ENCODE assay signal across 22 cellular contexts in the genomic region with DNA sequence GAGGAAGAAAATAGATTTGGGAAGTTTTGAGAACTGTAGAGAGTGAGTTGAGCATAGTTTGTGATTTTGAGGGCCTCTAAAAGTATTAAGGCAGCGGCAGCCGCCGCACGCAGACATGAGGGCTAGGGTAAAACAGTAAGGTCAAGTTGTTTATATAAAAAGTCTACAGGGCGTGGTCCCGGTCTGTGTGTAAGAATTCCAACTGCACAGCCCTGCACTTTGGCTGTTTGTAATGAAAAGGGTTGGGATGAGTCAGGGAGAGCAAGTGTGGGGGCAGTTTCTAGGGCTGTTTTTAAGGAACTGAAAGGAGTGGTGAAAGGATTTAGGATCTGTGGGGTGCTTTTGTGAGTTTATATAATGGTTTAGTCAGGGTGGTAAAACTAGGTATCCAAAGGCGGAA. TPM values are rescaled to one million over a fixed set of nuclear protein-coding genes. Genes with fewer than 3 reads are reported as not detected.
DNase-seq lines count a peak whose midpoint lies in the region; ATAC-seq, FAIRE-seq and TF ChIP-seq lines count a peak whose summit lies in the region.
"Had no signal": no experiment of that assay in that cellular context is flagged by ENCODE, and none has a peak within 500 bp of the region (broad histone marks: within the 10 kb centered on the region; RNA-seq: fewer than 3 reads in every experiment).

No MANE protein-coding gene starts in this region.

- no peak for TF ChIP-seq RAD21 in A549 (conservative IDR thresholded peaks at IDR 0.05 in 1 of 2, IDR thresholded peaks at IDR 0.05 in 1 of 2)

- H3K4me1 Mint-ChIP-seq in astrocyte (ENCODE audit: low read depth, unreplicated experiment), result no peaks in the 10 kb centered on the region
- H3K4me1 Mint-ChIP-seq: activated CD4-positive, alpha-beta memory T cell treated with anti-CD3 and anti-CD28 coated beads, Interleukin-2, amount 10 ng/mL, durations not matched to agents 7 days and 5 days had no signal

- ATAC-seq in A549, result no peak
- ATAC-seq in GM19328 (IDR thresholded peaks at IDR 0.05; ENCODE audit: unreplicated experiment), result no peak
- ATAC-seq in HG03354 (IDR thresholded peaks at IDR 0.05; ENCODE audit: poor library complexity, severe bottlenecking, unreplicated experiment), result no peak

- no peak for TF ChIP-seq EP300 in A549 (IDR thresholded peaks at IDR 0.05)

- no peaks in the 10 kb centered on the region for H3K79me2 ChIP-seq in astrocyte (ENCODE audit: insufficient read depth, low read length)

- H3K27ac ChIP-seq in A549 (no peak overlapping the region), astrocyte (ENCODE audit: low read depth, low read length) (no peak overlapping the region)
- H3K27ac ChIP-seq in effector memory CD4-positive, alpha-beta T cell (ENCODE audit: insufficient read depth, low read length, poor library complexity, severe bottlenecking), result no peak overlapping the region
- H3K27ac ChIP-seq: ascending aorta; BLaER1 treated with 17β-estradiol and CSF1 and Interleukin-3, amounts not matched to agents 10 nM and 100 nM; right atrium auricular region; vagina had no signal

- no peaks in the 10 kb centered on the region for H3K36me3 ChIP-seq in astrocyte (ENCODE audit: insufficient read depth, low read length)
- no peaks in the 10 kb centered on the region for H3K36me3 ChIP-seq in effector memory CD4-positive, alpha-beta T cell (ENCODE audit: control insufficient read depth, insufficient read depth, low read length)
- H3K36me3 ChIP-seq: ascending aorta; BLaER1 treated with 17β-estradiol and CSF1 and Interleukin-3, amounts not matched to agents 10 nM and 100 nM; right atrium auricular region; vagina had no signal

- H3K27me3 Mint-ChIP-seq in astrocyte (ENCODE audit: low read depth, unreplicated experiment), result no peaks in the 10 kb centered on the region
- H3K27me3 Mint-ChIP-seq: activated CD4-positive, alpha-beta memory T cell treated with anti-CD3 and anti-CD28 coated beads, Interleukin-2, amount 10 ng/mL, durations not matched to agents 7 days and 5 days had no signal

- FAIRE-seq in A549 (lab: Jason Lieb, UNC) (no peak), astrocyte (lab: Jason Lieb, UNC) (no peak)
- FAIRE-seq: A204.1, colon had no signal

- H3K4me3 ChIP-seq in A549, result no peak overlapping the region
- no peak overlapping the region for H3K4me3 ChIP-seq in astrocyte (ENCODE audit: insufficient read depth, low read depth, low read length)
- H3K4me3 ChIP-seq in fibroblast of the aortic adventitia (ENCODE audit: low read depth, low read length), result no peak overlapping the region
- no peak overlapping the region for H3K4me3 ChIP-seq in effector memory CD4-positive, alpha-beta T cell (ENCODE audit: insufficient read depth, low read depth, low read length, poor library complexity, severe bottlenecking)
- H3K4me3 ChIP-seq: ascending aorta; BLaER1 treated with 17β-estradiol and CSF1 and Interleukin-3, amounts not matched to agents 10 nM and 100 nM; right atrium auricular region; vagina had no signal

- peaks cover 3% of the 10 kb centered on the region for H3K36me3 Mint-ChIP-seq in astrocyte (ENCODE audit: low read depth, unreplicated experiment)

- CTCF ChIA-PET in A549 (lab: Yijun Ruan, JAX), result no interaction called here

- H3K9ac ChIP-seq in astrocyte (ENCODE audit: low read length), result no peak overlapping the region
- H3K9ac ChIP-seq: BLaER1 treated with 17β-estradiol and CSF1 and Interleukin-3, amounts not matched to agents 10 nM and 100 nM had no signal

- in situ Hi-C loops in GM13977 (cut with MboI; ENCODE audit: low pct_unique_long_range_greater_than_20kb, low sequenced_read_pairs, unreplicated experiment), result no loop called here

- TF ChIP-seq CTCF in A549 (IDR thresholded peaks at IDR 0.05), result no peak
- no peak for TF ChIP-seq CTCF in astrocyte (IDR thresholded peaks at IDR 0.05; ENCODE audit: insufficient read depth, low read depth, low read length)
- no peak for TF ChIP-seq CTCF in fibroblast of the aortic adventitia (IDR thresholded peaks at IDR 0.05; ENCODE audit: insufficient read depth, low read length)
- TF ChIP-seq CTCF in GM13977 (IDR thresholded peaks at IDR 0.05; ENCODE audit: extremely low read depth, insufficient read depth, missing control alignments), result no peak

- H2AFZ ChIP-seq in astrocyte (ENCODE audit: low read depth, low read length), result no peak overlapping the region

- no peak overlapping the region for H3K4me3 Mint-ChIP-seq in astrocyte (ENCODE audit: unreplicated experiment)
- H3K4me3 Mint-ChIP-seq: activated CD4-positive, alpha-beta memory T cell treated with anti-CD3 and anti-CD28 coated beads, Interleukin-2, amount 10 ng/mL, durations not matched to agents 7 days and 5 days had no signal

- no peaks in the 10 kb centered on the region for H4K20me1 ChIP-seq in astrocyte (ENCODE audit: insufficient read depth, low read length)
- H4K20me1 ChIP-seq: BLaER1 treated with 17β-estradiol and CSF1 and Interleukin-3, amounts not matched to agents 10 nM and 100 nM had no signal

- H3K9me3 Mint-ChIP-seq in astrocyte (ENCODE audit: unreplicated experiment), result no peaks in the 10 kb centered on the region
- H3K9me3 Mint-ChIP-seq: activated CD4-positive, alpha-beta memory T cell treated with anti-CD3 and anti-CD28 coated beads, Interleukin-2, amount 10 ng/mL, durations not matched to agents 7 days and 5 days had no signal

- 72% methylated on average over 7 of the region's 7 CpGs for WGBS in A549 (ENCODE audit: missing lambda C conversion rate)

- H3K9me3 ChIP-seq in A549 (no peaks in the 10 kb centered on the region), astrocyte (ENCODE audit: insufficient read depth, low read depth, low read length) (no peaks in the 10 kb centered on the region)
- no peaks in the 10 kb centered on the region for H3K9me3 ChIP-seq in effector memory CD4-positive, alpha-beta T cell (ENCODE audit: control insufficient read depth, low read length)
- H3K9me3 ChIP-seq: ascending aorta; BLaER1 treated with 17β-estradiol and CSF1 and Interleukin-3, amounts not matched to agents 10 nM and 100 nM; right atrium auricular region; vagina had no signal

- H3K4me2 ChIP-seq in A549 (peak overlapping the region; percentile 37; the same call in 2 of the 3 replicates), astrocyte (ENCODE audit: low read length) (peak overlapping the region; percentile 36)
- H3K4me2 ChIP-seq: BLaER1 treated with 17β-estradiol and CSF1 and Interleukin-3, amounts not matched to agents 10 nM and 100 nM had no signal

- peak in 1 of 2 experiments; percentile 5 for DNase-seq in A549 (ENCODE audit: low read depth in 1 of 2, low spot score in 1 of 2)
- DNase-seq in LHCN-M2 (ENCODE audit: low read depth), result peak; percentile 29
- DNase-seq in astrocyte (ENCODE audit: low read depth), result peak; percentile 50
- peak; percentile 59 for DNase-seq in fibroblast of the aortic adventitia (ENCODE audit: low read depth)
- no peak for DNase-seq in effector memory CD4-positive, alpha-beta T cell
- no peak for DNase-seq in GM13977 (ENCODE audit: low spot score)
- DNase-seq: activated CD4-positive, alpha-beta memory T cell treated with anti-CD3 and anti-CD28 coated beads, Interleukin-2, amount 10 ng/mL, durations not matched to agents 7 days and 5 days; activated CD4-positive, CD25-positive, alpha-beta regulatory T cell; activated naive CD4-positive, alpha-beta T cell treated with Interleukin-2 at 50 U/mL for 16 hours; Kasumi-1; NCI-H1436; NCI-H774; OCI-M1; SHP77 treated with DMSO at 0.1 percent for 48 hours had no signal

- no peak overlapping the region for H3K27ac Mint-ChIP-seq in astrocyte (ENCODE audit: unreplicated experiment)
- H3K27ac Mint-ChIP-seq: activated CD4-positive, alpha-beta memory T cell treated with anti-CD3 and anti-CD28 coated beads, Interleukin-2, amount 10 ng/mL, durations not matched to agents 7 days and 5 days had no signal

- peaks cover 7% of the 10 kb centered on the region; the same call in 2 of the 3 replicates for H3K4me1 ChIP-seq in A549
- no peaks in the 10 kb centered on the region for H3K4me1 ChIP-seq in astrocyte (ENCODE audit: insufficient read depth, low read length)
- no peaks in the 10 kb centered on the region for H3K4me1 ChIP-seq in effector memory CD4-positive, alpha-beta T cell (ENCODE audit: control insufficient read depth, insufficient read depth, low read length, poor library complexity, severe bottlenecking)
- H3K4me1 ChIP-seq: ascending aorta; BLaER1 treated with 17β-estradiol and CSF1 and Interleukin-3, amounts not matched to agents 10 nM and 100 nM; right atrium auricular region; vagina had no signal

- no peaks in the 10 kb centered on the region for H3K27me3 ChIP-seq in astrocyte (ENCODE audit: insufficient read depth, low read length)
- no peaks in the 10 kb centered on the region for H3K27me3 ChIP-seq in effector memory CD4-positive, alpha-beta T cell (replicated peaks; ENCODE audit: control insufficient read depth, insufficient read depth, low read length, poor library complexity, severe bottlenecking)
- H3K27me3 ChIP-seq: ascending aorta; BLaER1 treated with 17β-estradiol and CSF1 and Interleukin-3, amounts not matched to agents 10 nM and 100 nM; right atrium auricular region; vagina had no signal

- POLR2A ChIA-PET in A549 (lab: Yijun Ruan, JAX), result no interaction called here

- no peak for TF ChIP-seq POLR2A in A549 (IDR thresholded peaks at IDR 0.05; ENCODE audit: low read length)

TF ChIP-seq in A549, 52 proteins besides CTCF, POLR2A, EP300 and RAD21 (continues in another document):
- TF ChIP-seq MAFK (IDR thresholded peaks at IDR 0.05; ENCODE audit: partially characterized antibody), result no peak
- TF ChIP-seq, protein P1, sequence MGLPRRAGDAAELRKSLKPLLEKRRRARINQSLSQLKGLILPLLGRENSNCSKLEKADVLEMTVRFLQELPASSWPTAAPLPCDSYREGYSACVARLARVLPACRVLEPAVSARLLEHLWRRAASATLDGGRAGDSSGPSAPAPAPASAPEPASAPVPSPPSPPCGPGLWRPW (IDR thresholded peaks at IDR 0.05), result no peak
- TF ChIP-seq FOXS1 (CRISPR knock-in tag; IDR thresholded peaks at IDR 0.05), result no peak
- TF ChIP-seq, protein P2, sequence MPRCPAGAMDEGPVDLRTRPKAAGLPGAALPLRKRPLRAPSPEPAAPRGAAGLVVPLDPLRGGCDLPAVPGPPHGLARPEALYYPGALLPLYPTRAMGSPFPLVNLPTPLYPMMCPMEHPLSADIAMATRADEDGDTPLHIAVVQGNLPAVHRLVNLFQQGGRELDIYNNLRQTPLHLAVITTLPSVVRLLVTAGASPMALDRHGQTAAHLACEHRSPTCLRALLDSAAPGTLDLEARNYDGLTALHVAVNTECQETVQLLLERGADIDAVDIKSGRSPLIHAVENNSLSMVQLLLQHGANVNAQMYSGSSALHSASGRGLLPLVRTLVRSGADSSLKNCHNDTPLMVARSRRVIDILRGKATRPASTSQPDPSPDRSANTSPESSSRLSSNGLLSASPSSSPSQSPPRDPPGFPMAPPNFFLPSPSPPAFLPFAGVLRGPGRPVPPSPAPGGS (IDR thresholded peaks at IDR 0.05), result no peak

RNA-seq across cellular contexts. Expression of gene BEX3, which starts 55.0 kb away (rescaled TPM):
- polyA plus RNA-seq in A549 (2011; rRNA removed) (328 and 404 TPM in 2 replicates), A549 (2017; fragmentation: RNase III; extraction: RNeasy Plus Mini Kit Qiagen cat#74134 plus additional on column Dnase treatment) (313 to 391 TPM (median 382 TPM) in 3 replicates)
- 213 and 310 TPM in 2 replicates for polyA plus RNA-seq in A549 (2012; cell fraction: cytosol; rRNA removed)
- polyA plus RNA-seq in A549 (2012; cell fraction: nucleus; rRNA removed), result 75.6 and 127 TPM in 2 replicates
- polyA minus RNA-seq in A549 (2011; rRNA and poly(A)+ RNA removed), result 41.8 and 47.2 TPM in 2 replicates
- total RNA-seq in LHCN-M2 (2014; rRNA removed) (354 and 380 TPM in 2 replicates), astrocyte (221 and 241 TPM in 2 replicates), fibroblast of the aortic adventitia (ENCODE audit: low replicate concordance) (222 and 678 TPM in 2 replicates)
- polyA plus RNA-seq in LHCN-M2 (2012), result 625 TPM

Comparison
In these comparisons a context has a peak if more than half of its experiments do, and no peak if none do; other contexts are left out.
1. DNase-seq: peak in LHCN-M2 (single experiment), astrocyte (single experiment) and fibroblast of the aortic adventitia (single experiment); none in effector memory CD4-positive, alpha-beta T cell (0 of 3) and GM13977 (single experiment).